In genomic region chr2:233449921-233450853, GRCh38 we compare ENCODE assay signal across 21 cellular contexts.
DNase-seq lines count a peak whose midpoint lies in the region; ATAC-seq and TF ChIP-seq lines count a peak whose summit lies in the region.
"Had no signal": no experiment of that assay in that cellular context is flagged by ENCODE, and none has a peak within 500 bp of the region (broad histone marks: within the 10 kb centered on the region; RNA-seq: fewer than 3 reads in every experiment).

No MANE protein-coding gene starts in this region.

- no peak overlapping the region for H3K4me3 Mint-ChIP-seq in activated naive CD4-positive, alpha-beta T cell treated with anti-CD3 and anti-CD28 coated beads for 36 hours
- no peak overlapping the region for H3K4me3 Mint-ChIP-seq in stimulated activated effector memory CD8-positive, alpha-beta T cell treated with anti-CD3 and anti-CD28 coated beads, Interleukin-12 subunit alpha, Interleukin-12 subunit beta, amount 100 ng/mL, for 72 hours
- H3K4me3 Mint-ChIP-seq: activated T-cell treated with anti-CD3 and anti-CD28 coated beads, Interleukin-2, amount 50 U/mL, for 4 hours; brain; CD4-positive, alpha-beta T cell; GM23338 had no signal

- H3K9me3 ChIP-seq in Peyer's patch: no peaks in the 10 kb centered on the region
- no peaks in the 10 kb centered on the region for H3K9me3 ChIP-seq in lower lobe of right lung

- no peak for TF ChIP-seq CTCF in Peyer's patch (IDR thresholded peaks at IDR 0.05)
- TF ChIP-seq CTCF in lower lobe of right lung (IDR thresholded peaks at IDR 0.05): no peak

- no peaks in the 10 kb centered on the region for H3K27me3 Mint-ChIP-seq in activated naive CD4-positive, alpha-beta T cell treated with anti-CD3 and anti-CD28 coated beads for 36 hours (ENCODE audit: low read depth)
- H3K27me3 Mint-ChIP-seq: brain; CD4-positive, alpha-beta T cell had no signal

- peaks cover 0 to 97% (median 0%) of the 10 kb centered on the region in 3 donors for H3K36me3 ChIP-seq in Peyer's patch
- H3K36me3 ChIP-seq in lower lobe of right lung: peaks cover 100% of the 10 kb centered on the region

- H3K27ac ChIP-seq in Peyer's patch (no peak overlapping the region), lower lobe of right lung (no peak overlapping the region)

- intact Hi-C loops in activated naive CD4-positive, alpha-beta T cell treated with anti-CD3 and anti-CD28 coated beads for 36 hours (cut with micrococcal nuclease): no loop called here
- intact Hi-C loops in lower lobe of right lung (cut with DNase I): no loop called here

- ATAC-seq in lower lobe of right lung: no peak
- ATAC-seq in stimulated activated effector memory CD8-positive, alpha-beta T cell treated with anti-CD3 and anti-CD28 coated beads, Interleukin-12 subunit alpha, Interleukin-12 subunit beta, amount 100 ng/mL, for 72 hours: no peak
- ATAC-seq: activated T-cell treated with anti-CD3 and anti-CD28 coated beads, Interleukin-2, amount 50 U/mL, for 4 hours; esophagus mucosa; right cardiac atrium had no signal

- H3K4me3 ChIP-seq in Peyer's patch (no peak overlapping the region), lower lobe of right lung (no peak overlapping the region)
- H3K4me3 ChIP-seq: GM23338 had no signal

- H3K27me3 ChIP-seq in Peyer's patch: no peaks in the 10 kb centered on the region
- no peaks in the 10 kb centered on the region for H3K27me3 ChIP-seq in lower lobe of right lung (ENCODE audit: low read depth)

- peaks cover 8% of the 10 kb centered on the region for H3K36me3 Mint-ChIP-seq in activated naive CD4-positive, alpha-beta T cell treated with anti-CD3 and anti-CD28 coated beads for 36 hours (ENCODE audit: low read depth)
- peaks cover 95% of the 10 kb centered on the region for H3K36me3 Mint-ChIP-seq in stimulated activated effector memory CD8-positive, alpha-beta T cell treated with anti-CD3 and anti-CD28 coated beads, Interleukin-12 subunit alpha, Interleukin-12 subunit beta, amount 100 ng/mL, for 72 hours

- H3K4me1 ChIP-seq in Peyer's patch (no peaks in the 10 kb centered on the region), lower lobe of right lung (no peaks in the 10 kb centered on the region)

- TF ChIP-seq POLR2A in Peyer's patch (IDR thresholded peaks at IDR 0.05): no peak

- no peak overlapping the region for H3K27ac Mint-ChIP-seq in activated naive CD4-positive, alpha-beta T cell treated with anti-CD3 and anti-CD28 coated beads for 36 hours
- peak overlapping the region; percentile 48 for H3K27ac Mint-ChIP-seq in stimulated activated effector memory CD8-positive, alpha-beta T cell treated with anti-CD3 and anti-CD28 coated beads, Interleukin-12 subunit alpha, Interleukin-12 subunit beta, amount 100 ng/mL, for 72 hours
- H3K27ac Mint-ChIP-seq: CD4-positive, alpha-beta T cell; GM23338 had no signal

- peak; percentile 4 for DNase-seq in activated naive CD4-positive, alpha-beta T cell treated with anti-CD3 and anti-CD28 coated beads, Interleukin-2, amount 50 U/mL, for 16 hours
- DNase-seq in activated naive CD4-positive, alpha-beta T cell treated with anti-CD3 and anti-CD28 coated beads for 36 hours: no peak
- DNase-seq in Peyer's patch (peak in 2 of 3 donors; percentile 37), lower lobe of right lung (peak; percentile 37), NCI-H187 treated with DMSO at 0.1 percent for 48 hours (lab: John Stamatoyannopoulos, UW) (no peak), NCI-H524 treated with DMSO at 0.1 percent for 48 hours (lab: John Stamatoyannopoulos, UW) (no peak), AG20443 (ENCODE audit: low spot score) (no peak)
- no peak for DNase-seq in stimulated activated effector memory CD8-positive, alpha-beta T cell treated with anti-CD3 and anti-CD28 coated beads, Interleukin-12 subunit alpha, Interleukin-12 subunit beta, amount 100 ng/mL, for 72 hours (ENCODE audit: low spot score in 2 of 2)
- DNase-seq: activated CD4-positive, alpha-beta T cell treated with anti-CD3 and anti-CD28 coated beads for 1 hour; activated CD8-positive, alpha-beta memory T cell treated with anti-CD3 and anti-CD28 coated beads for 24 hours; activated T-cell treated with anti-CD3 and anti-CD28 coated beads, Interleukin-2, amount 50 U/mL, for 4 hours; DMS 273 treated with DMSO at 0.1 percent for 48 hours; effector CD8-positive, alpha-beta T cell; foreskin melanocyte; NCI-H1105 treated with DMSO at 0.1 percent for 48 hours; SHP77 had no signal

- CTCF ChIA-PET in activated naive CD4-positive, alpha-beta T cell treated with anti-CD3 and anti-CD28 coated beads for 36 hours (lab: Charles Lee): no interaction called here

- no peaks in the 10 kb centered on the region for H3K9me3 Mint-ChIP-seq in activated naive CD4-positive, alpha-beta T cell treated with anti-CD3 and anti-CD28 coated beads for 36 hours
- no peaks in the 10 kb centered on the region for H3K9me3 Mint-ChIP-seq in stimulated activated effector memory CD8-positive, alpha-beta T cell treated with anti-CD3 and anti-CD28 coated beads, Interleukin-12 subunit alpha, Interleukin-12 subunit beta, amount 100 ng/mL, for 72 hours
- H3K9me3 Mint-ChIP-seq: activated T-cell treated with anti-CD3 and anti-CD28 coated beads, Interleukin-2, amount 50 U/mL, for 4 hours; brain; CD4-positive, alpha-beta T cell had no signal

- no peaks in the 10 kb centered on the region for H3K4me1 Mint-ChIP-seq in activated naive CD4-positive, alpha-beta T cell treated with anti-CD3 and anti-CD28 coated beads for 36 hours (ENCODE audit: low read depth)
- peaks cover 12% of the 10 kb centered on the region for H3K4me1 Mint-ChIP-seq in stimulated activated effector memory CD8-positive, alpha-beta T cell treated with anti-CD3 and anti-CD28 coated beads, Interleukin-12 subunit alpha, Interleukin-12 subunit beta, amount 100 ng/mL, for 72 hours

Comparison
In these comparisons a context has a peak if more than half of its experiments do, and no peak if none do; other contexts are left out.
1. DNase-seq: peak in activated naive CD4-positive, alpha-beta T cell treated with anti-CD3 and anti-CD28 coated beads, Interleukin-2, amount 50 U/mL, for 16 hours (single experiment), Peyer's patch (2 of 3) and lower lobe of right lung (single experiment); none in activated naive CD4-positive, alpha-beta T cell treated with anti-CD3 and anti-CD28 coated beads for 36 hours (single experiment), stimulated activated effector memory CD8-positive, alpha-beta T cell treated with anti-CD3 and anti-CD28 coated beads, Interleukin-12 subunit alpha, Interleukin-12 subunit beta, amount 100 ng/mL, for 72 hours (0 of 2), NCI-H187 treated with DMSO at 0.1 percent for 48 hours (single experiment), NCI-H524 treated with DMSO at 0.1 percent for 48 hours (single experiment) and AG20443 (single experiment).